1 cellular context compared by ENCODE assay signal in the genomic region with DNA sequence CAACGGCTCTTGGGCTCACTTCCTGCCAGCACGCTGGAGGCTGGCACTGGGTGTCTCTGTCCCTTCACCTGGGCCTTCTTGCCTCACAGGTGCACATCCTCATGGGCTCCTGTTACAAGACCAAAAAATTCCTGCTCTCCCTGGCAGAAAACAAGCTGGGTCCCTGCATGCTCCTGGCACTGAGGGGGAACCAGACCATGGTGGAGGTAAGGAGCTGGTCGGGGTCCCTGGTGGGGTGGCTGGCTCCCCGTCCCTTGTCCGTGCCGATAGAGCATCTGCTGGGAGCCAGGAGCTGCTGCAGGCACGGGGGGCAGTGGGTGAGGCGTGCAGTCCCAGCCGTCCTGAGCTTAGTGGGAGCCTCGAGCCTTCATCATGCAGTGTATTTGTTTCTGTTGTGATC.
TF ChIP-seq lines count a peak whose summit lies in the region.

No MANE protein-coding gene starts in this region.

TF ChIP-seq in H1, 55 proteins besides CTCF, POLR2A, EP300 and RAD21:
- TF ChIP-seq SP1 (IDR thresholded peaks at IDR 0.05; ENCODE audit: low read depth, low read length) (no peak), GABPA (IDR thresholded peaks at IDR 0.05; ENCODE audit: borderline replicate concordance, insufficient read depth, low read length) (no peak), SP4 (IDR thresholded peaks at IDR 0.05; ENCODE audit: low read length) (no peak), SIN3A (conservative IDR thresholded peaks at IDR 0.05 in 1 of 2, IDR thresholded peaks at IDR 0.05 in 1 of 2; ENCODE audit: low read depth in 1 of 2, low read length in 2 of 2) (no peak), PHF8 (conservative IDR thresholded peaks at IDR 0.05; ENCODE audit: low read depth, low read length) (no peak), ATF3 (IDR thresholded peaks at IDR 0.05; ENCODE audit: insufficient read depth, low read depth, low read length) (no peak), CBX8 (IDR thresholded peaks at IDR 0.05; ENCODE audit: borderline replicate concordance, low read depth, low read length) (no peak)
- TF ChIP-seq, protein P1, sequence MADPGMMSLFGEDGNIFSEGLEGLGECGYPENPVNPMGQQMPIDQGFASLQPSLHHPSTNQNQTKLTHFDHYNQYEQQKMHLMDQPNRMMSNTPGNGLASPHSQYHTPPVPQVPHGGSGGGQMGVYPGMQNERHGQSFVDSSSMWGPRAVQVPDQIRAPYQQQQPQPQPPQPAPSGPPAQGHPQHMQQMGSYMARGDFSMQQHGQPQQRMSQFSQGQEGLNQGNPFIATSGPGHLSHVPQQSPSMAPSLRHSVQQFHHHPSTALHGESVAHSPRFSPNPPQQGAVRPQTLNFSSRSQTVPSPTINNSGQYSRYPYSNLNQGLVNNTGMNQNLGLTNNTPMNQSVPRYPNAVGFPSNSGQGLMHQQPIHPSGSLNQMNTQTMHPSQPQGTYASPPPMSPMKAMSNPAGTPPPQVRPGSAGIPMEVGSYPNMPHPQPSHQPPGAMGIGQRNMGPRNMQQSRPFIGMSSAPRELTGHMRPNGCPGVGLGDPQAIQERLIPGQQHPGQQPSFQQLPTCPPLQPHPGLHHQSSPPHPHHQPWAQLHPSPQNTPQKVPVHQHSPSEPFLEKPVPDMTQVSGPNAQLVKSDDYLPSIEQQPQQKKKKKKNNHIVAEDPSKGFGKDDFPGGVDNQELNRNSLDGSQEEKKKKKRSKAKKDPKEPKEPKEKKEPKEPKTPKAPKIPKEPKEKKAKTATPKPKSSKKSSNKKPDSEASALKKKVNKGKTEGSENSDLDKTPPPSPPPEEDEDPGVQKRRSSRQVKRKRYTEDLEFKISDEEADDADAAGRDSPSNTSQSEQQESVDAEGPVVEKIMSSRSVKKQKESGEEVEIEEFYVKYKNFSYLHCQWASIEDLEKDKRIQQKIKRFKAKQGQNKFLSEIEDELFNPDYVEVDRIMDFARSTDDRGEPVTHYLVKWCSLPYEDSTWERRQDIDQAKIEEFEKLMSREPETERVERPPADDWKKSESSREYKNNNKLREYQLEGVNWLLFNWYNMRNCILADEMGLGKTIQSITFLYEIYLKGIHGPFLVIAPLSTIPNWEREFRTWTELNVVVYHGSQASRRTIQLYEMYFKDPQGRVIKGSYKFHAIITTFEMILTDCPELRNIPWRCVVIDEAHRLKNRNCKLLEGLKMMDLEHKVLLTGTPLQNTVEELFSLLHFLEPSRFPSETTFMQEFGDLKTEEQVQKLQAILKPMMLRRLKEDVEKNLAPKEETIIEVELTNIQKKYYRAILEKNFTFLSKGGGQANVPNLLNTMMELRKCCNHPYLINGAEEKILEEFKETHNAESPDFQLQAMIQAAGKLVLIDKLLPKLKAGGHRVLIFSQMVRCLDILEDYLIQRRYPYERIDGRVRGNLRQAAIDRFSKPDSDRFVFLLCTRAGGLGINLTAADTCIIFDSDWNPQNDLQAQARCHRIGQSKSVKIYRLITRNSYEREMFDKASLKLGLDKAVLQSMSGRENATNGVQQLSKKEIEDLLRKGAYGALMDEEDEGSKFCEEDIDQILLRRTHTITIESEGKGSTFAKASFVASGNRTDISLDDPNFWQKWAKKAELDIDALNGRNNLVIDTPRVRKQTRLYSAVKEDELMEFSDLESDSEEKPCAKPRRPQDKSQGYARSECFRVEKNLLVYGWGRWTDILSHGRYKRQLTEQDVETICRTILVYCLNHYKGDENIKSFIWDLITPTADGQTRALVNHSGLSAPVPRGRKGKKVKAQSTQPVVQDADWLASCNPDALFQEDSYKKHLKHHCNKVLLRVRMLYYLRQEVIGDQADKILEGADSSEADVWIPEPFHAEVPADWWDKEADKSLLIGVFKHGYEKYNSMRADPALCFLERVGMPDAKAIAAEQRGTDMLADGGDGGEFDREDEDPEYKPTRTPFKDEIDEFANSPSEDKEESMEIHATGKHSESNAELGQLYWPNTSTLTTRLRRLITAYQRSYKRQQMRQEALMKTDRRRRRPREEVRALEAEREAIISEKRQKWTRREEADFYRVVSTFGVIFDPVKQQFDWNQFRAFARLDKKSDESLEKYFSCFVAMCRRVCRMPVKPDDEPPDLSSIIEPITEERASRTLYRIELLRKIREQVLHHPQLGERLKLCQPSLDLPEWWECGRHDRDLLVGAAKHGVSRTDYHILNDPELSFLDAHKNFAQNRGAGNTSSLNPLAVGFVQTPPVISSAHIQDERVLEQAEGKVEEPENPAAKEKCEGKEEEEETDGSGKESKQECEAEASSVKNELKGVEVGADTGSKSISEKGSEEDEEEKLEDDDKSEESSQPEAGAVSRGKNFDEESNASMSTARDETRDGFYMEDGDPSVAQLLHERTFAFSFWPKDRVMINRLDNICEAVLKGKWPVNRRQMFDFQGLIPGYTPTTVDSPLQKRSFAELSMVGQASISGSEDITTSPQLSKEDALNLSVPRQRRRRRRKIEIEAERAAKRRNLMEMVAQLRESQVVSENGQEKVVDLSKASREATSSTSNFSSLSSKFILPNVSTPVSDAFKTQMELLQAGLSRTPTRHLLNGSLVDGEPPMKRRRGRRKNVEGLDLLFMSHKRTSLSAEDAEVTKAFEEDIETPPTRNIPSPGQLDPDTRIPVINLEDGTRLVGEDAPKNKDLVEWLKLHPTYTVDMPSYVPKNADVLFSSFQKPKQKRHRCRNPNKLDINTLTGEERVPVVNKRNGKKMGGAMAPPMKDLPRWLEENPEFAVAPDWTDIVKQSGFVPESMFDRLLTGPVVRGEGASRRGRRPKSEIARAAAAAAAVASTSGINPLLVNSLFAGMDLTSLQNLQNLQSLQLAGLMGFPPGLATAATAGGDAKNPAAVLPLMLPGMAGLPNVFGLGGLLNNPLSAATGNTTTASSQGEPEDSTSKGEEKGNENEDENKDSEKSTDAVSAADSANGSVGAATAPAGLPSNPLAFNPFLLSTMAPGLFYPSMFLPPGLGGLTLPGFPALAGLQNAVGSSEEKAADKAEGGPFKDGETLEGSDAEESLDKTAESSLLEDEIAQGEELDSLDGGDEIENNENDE (IDR thresholded peaks at IDR 0.05; ENCODE audit: insufficient replicate concordance, low read length) = no peak
